Comparison of ENCODE assay signal across 20 cellular contexts in the genomic region with DNA sequence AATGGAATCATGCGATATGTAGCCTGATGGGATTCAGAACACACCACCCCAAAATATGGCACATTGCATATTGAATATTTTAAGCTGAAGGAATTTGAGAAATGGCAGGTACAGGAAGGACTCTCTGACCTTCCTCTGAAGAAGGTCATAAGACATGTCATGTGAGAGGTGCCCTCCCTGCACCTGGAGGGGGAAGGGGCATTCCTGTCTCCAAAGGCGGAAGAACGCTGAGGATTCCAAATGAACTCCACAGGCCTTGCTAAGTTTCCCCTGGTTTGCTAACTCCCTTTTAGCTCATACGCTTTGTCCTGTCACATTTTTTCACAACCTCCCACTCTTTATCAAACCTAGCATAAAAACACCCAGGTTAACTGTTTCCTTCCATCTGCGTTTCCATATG.
DNase-seq lines count a peak whose midpoint lies in the region; ATAC-seq, FAIRE-seq and TF ChIP-seq lines count a peak whose summit lies in the region.
"Had no signal": no experiment of that assay in that cellular context is flagged by ENCODE, and none has a peak within 500 bp of the region (broad histone marks: within the 10 kb centered on the region; RNA-seq: fewer than 3 reads in every experiment).

No MANE protein-coding gene starts in this region.

- H3K9ac ChIP-seq in HUES48 (ENCODE audit: low read depth, low read length) = 0 out of 2 replicates have a peak overlapping the region, but pooled peaks have one; percentile 7
- H3K9ac ChIP-seq in H1 (replicated peaks in 1 of 4; ENCODE audit: extremely low read depth in 1 of 4, low read depth in 3 of 4, low read length in 3 of 4) = no peak overlapping the region; a peak in 1 of 7 replicates

- H3K4me3 ChIP-seq in HUES48 (ENCODE audit: low read depth, low read length) (no peak overlapping the region), H1 (ENCODE audit: extremely low read depth in 1 of 4, insufficient read depth in 2 of 4, low read depth in 3 of 4, low read length in 4 of 4) (no peak overlapping the region)

- H4K5ac ChIP-seq in H1 (ENCODE audit: insufficient read length, low read depth, low read length) = no peak overlapping the region

- H2AFZ ChIP-seq in H1 (ENCODE audit: low read length) = no peak overlapping the region

- H2BK12ac ChIP-seq in H1 (ENCODE audit: low read depth, low read length) = peak overlapping the region; percentile 13; the same call in 1 of the 2 replicates

- H4K8ac ChIP-seq in H1 (ENCODE audit: extremely low read depth, insufficient read depth, low read length) = no peak overlapping the region

- TF ChIP-seq EP300 in H1 (IDR thresholded peaks at IDR 0.05; ENCODE audit: borderline replicate concordance in 1 of 2, low read depth in 2 of 2, low read length in 2 of 2) = no peak

- no peak overlapping the region for H3K56ac ChIP-seq in H1 (replicated peaks; ENCODE audit: insufficient read length, low read depth, low read length)

- POLR2A ChIA-PET in H1 (lab: Charles Lee; ENCODE audit: partially characterized antibody) = no interaction called here

- H3K4me1 ChIP-seq in HUES48 (ENCODE audit: control insufficient read depth, insufficient read depth, low read length) (peaks cover 43% of the 10 kb centered on the region), H1 (replicated peaks in 1 of 4; ENCODE audit: control insufficient read depth in 3 of 4, insufficient read depth in 4 of 4, low read length in 3 of 4) (peaks cover 2 to 12% (median 8%) of the 10 kb centered on the region in 4 experiments; a peak in 5 of 7 replicates)

- WGBS in H1 (ENCODE audit: extremely low coverage in 1 of 2, insufficient coverage in 1 of 2, insufficient read length in 1 of 2, insufficient replicate concordance in 2 of 2, low coverage in 1 of 2, low lambda C conversion rate in 2 of 2, missing lambda C conversion rate in 1 of 2), 2 experiments = 50% methylated on average over 5 of the region's 5 CpGs; no CpG with 5 or more reads in 1 of the 2 experiments

- H2AK5ac ChIP-seq in H1 (ENCODE audit: low read depth, low read length) = no peak overlapping the region

- no peak overlapping the region for H3K4ac ChIP-seq in H1 (replicated peaks; ENCODE audit: insufficient read length, low read depth, low read length)

- no peak overlapping the region for H3K27ac Mint-ChIP-seq in activated naive CD4-positive, alpha-beta T cell treated with anti-CD3 and anti-CD28 coated beads, Interleukin-2, amount 50 U/mL, for 72 hours

- no peak for ATAC-seq in GM21723 (IDR thresholded peaks at IDR 0.05; ENCODE audit: unreplicated experiment)
- no peak for ATAC-seq in activated naive CD4-positive, alpha-beta T cell treated with anti-CD3 and anti-CD28 coated beads, Interleukin-2, amount 50 U/mL, for 72 hours
- ATAC-seq: HCT116, SK-N-SH treated with all-trans-retinoic acid at 6 μM for 48 hours had no signal

- H3K79me2 ChIP-seq in H1 (ENCODE audit: control insufficient read depth in 1 of 2, insufficient read depth in 2 of 2, low read length in 2 of 2) = no peaks in the 10 kb centered on the region

- no peaks in the 10 kb centered on the region for H4K20me1 ChIP-seq in H1 (replicated peaks in 1 of 2; ENCODE audit: control insufficient read depth in 1 of 2, insufficient read depth in 2 of 2, low read length in 2 of 2)

- H3K27ac ChIP-seq in HUES48 (ENCODE audit: low read depth, low read length) = peak overlapping the region; percentile 56
- H3K27ac ChIP-seq in H1 (ENCODE audit: low read depth, low read length) = peak overlapping the region; percentile 63; the same call in 1 of the 2 replicates
- H3K27ac ChIP-seq: C4-2B had no signal

- peak; percentile 28 for FAIRE-seq in GM12891 (lab: Jason Lieb, UNC)
- peak; percentile 24 for FAIRE-seq in H1 (lab: Jason Lieb, UNC)
- FAIRE-seq: A204.1, HTR-8/SVneo had no signal

- TF ChIP-seq RAD21 in H1 (IDR thresholded peaks at IDR 0.05 in 1 of 2, conservative IDR thresholded peaks at IDR 0.05 in 1 of 2; ENCODE audit: low read depth in 2 of 2, low read length in 2 of 2) = peak; percentile 2 to 9; a peak in 1 of 4 replicates

- TF ChIP-seq POLR2A in GM12891 (IDR thresholded peaks at IDR 0.05; ENCODE audit: low read depth, low read length) (no peak), H1 (IDR thresholded peaks at IDR 0.05; ENCODE audit: control extremely low read depth in 1 of 2, low read depth in 2 of 2, low read length in 2 of 2) (no peak)

- no peaks in the 10 kb centered on the region for H3K23me2 ChIP-seq in H1 (ENCODE audit: low read depth, low read length)

- H4K91ac ChIP-seq in H1 (replicated peaks; ENCODE audit: insufficient read length, low read length) = no peak overlapping the region

- H2BK120ac ChIP-seq in H1 (replicated peaks; ENCODE audit: low read depth, low read length) = no peak overlapping the region

- peaks cover 33 to 41% of the 10 kb centered on the region in 2 donors for H3K9me3 Mint-ChIP-seq in activated naive CD4-positive, alpha-beta T cell treated with anti-CD3 and anti-CD28 coated beads, Interleukin-2, amount 50 U/mL, for 72 hours

- H3K27me3 ChIP-seq in HUES48 (ENCODE audit: control insufficient read depth, insufficient read depth, low read length) = no peaks in the 10 kb centered on the region
- no peaks in the 10 kb centered on the region for H3K27me3 ChIP-seq in H1 (replicated peaks in 1 of 4; ENCODE audit: control insufficient read depth in 3 of 4, extremely low read depth in 1 of 4, insufficient read depth in 3 of 4, low read length in 3 of 4)

- H3K36me3 Mint-ChIP-seq in activated naive CD4-positive, alpha-beta T cell treated with anti-CD3 and anti-CD28 coated beads, Interleukin-2, amount 50 U/mL, for 72 hours = peaks cover 58 to 61% of the 10 kb centered on the region in 2 donors

- TF ChIP-seq CTCF in H1 (IDR thresholded peaks at IDR 0.05; ENCODE audit: control extremely low read depth in 1 of 3, insufficient read depth in 1 of 3, low read depth in 1 of 3, low read length in 3 of 3) = no peak

- CTCF ChIA-PET in H1 (lab: Charles Lee; ENCODE audit: partially characterized antibody) = interaction anchor here (1.1 kb wide), 1 partner anchor 339 kb away, joined by 3 read pairs; no protein-coding TSS in a partner anchor

- H2BK5ac ChIP-seq in H1 (ENCODE audit: low read depth, low read length) = peak overlapping the region; percentile 71; the same call in 1 of the 2 replicates

- H3K9me3 ChIP-seq in HUES48 (ENCODE audit: control insufficient read depth, insufficient read depth, low read length) (no peaks in the 10 kb centered on the region; the same call in 1 of the 2 replicates), H1 (ENCODE audit: insufficient read depth in 2 of 2, low read depth in 1 of 2, low read length in 1 of 2) (peaks cover 3 to 9% of the 10 kb centered on the region in 2 experiments; a peak in 2 of 4 replicates)

- H3K14ac ChIP-seq in H1 (ENCODE audit: insufficient read length) = no peak overlapping the region

- no peak overlapping the region; the same call in 1 of the 2 replicates for H2BK20ac ChIP-seq in H1 (ENCODE audit: low read length)

- 0 out of 4 replicates have a peak overlapping the region, but pooled peaks of 1 of the 2 experiments have one; percentile 10 for H3K4me2 ChIP-seq in H1 (ENCODE audit: insufficient read depth in 1 of 2, low read depth in 2 of 2, low read length in 2 of 2)

- no peak overlapping the region for H2BK15ac ChIP-seq in H1 (ENCODE audit: low read length)

- H3K23ac ChIP-seq in H1 (ENCODE audit: insufficient read length) = no peak overlapping the region

- H3K79me1 ChIP-seq in H1 (ENCODE audit: low read depth, low read length) = no peaks in the 10 kb centered on the region

- H3K36me3 ChIP-seq in HUES48 (ENCODE audit: control insufficient read depth, insufficient read depth, low read length) = no peaks in the 10 kb centered on the region
- peaks cover 0 to 4% (median 0%) of the 10 kb centered on the region in 4 experiments; a peak in 2 of 8 replicates for H3K36me3 ChIP-seq in H1 (ENCODE audit: control insufficient read depth in 2 of 4, insufficient read depth in 4 of 4, low read length in 3 of 4)

- DNase-seq in GM12891 (ENCODE audit: insufficient read length, low spot score) (no peak), H1 (ENCODE audit: low read depth in 1 of 2, low spot score in 2 of 2) (no peak), left kidney (ENCODE audit: low read depth, low spot score) (peak; percentile 21), T1000 (lab: John Stamatoyannopoulos, UW) (no peak)
- DNase-seq in activated naive CD4-positive, alpha-beta T cell treated with anti-CD3 and anti-CD28 coated beads, Interleukin-2, amount 50 U/mL, for 72 hours (ENCODE audit: low spot score in 2 of 2) = no peak
- DNase-seq: EL; GF-D8; Karpas-422; NCI-H1694; NCI-H2081; NCI-H774; NK-92 treated with Interleukin-12 subunit alpha and Interleukin-12 subunit beta, amount 100 ng/mL, for 24 hours; SIG-M5 had no signal

- H3K18ac ChIP-seq in H1 (ENCODE audit: extremely low read depth, low read length) = no peak overlapping the region

TF ChIP-seq in GM12891, 5 proteins besides CTCF, POLR2A, EP300 and RAD21:
- no peak for TF ChIP-seq POU2F2 (IDR thresholded peaks at IDR 0.05; ENCODE audit: low read depth, low read length)
- no peak for TF ChIP-seq POLR2AphosphoS5 (IDR thresholded peaks at IDR 0.05; ENCODE audit: low read depth, low read length)
- no peak for TF ChIP-seq SPI1 (IDR thresholded peaks at IDR 0.05; ENCODE audit: low read depth, low read length)
- no peak for TF ChIP-seq TAF1 (IDR thresholded peaks at IDR 0.05; ENCODE audit: low read depth, low read length)
- TF ChIP-seq PAX5 (IDR thresholded peaks at IDR 0.05; ENCODE audit: insufficient read depth, low read length, severe bottlenecking) = no peak

TF ChIP-seq in H1, 55 proteins besides CTCF, POLR2A, EP300 and RAD21 (continues in another document):
- TF ChIP-seq GABPA (IDR thresholded peaks at IDR 0.05; ENCODE audit: borderline replicate concordance, insufficient read depth, low read length) = no peak
- 0 out of 4 replicates have a peak, but pooled peaks of 1 of the 2 experiments have one; percentile 14 for TF ChIP-seq HDAC2 (IDR thresholded peaks at IDR 0.05; ENCODE audit: borderline replicate concordance in 1 of 2, low read depth in 2 of 2, low read length in 2 of 2)
- peak; percentile 48; the same call in 1 of the 2 replicates for TF ChIP-seq SP1 (IDR thresholded peaks at IDR 0.05; ENCODE audit: low read depth, low read length)
- TF ChIP-seq SUZ12 (IDR thresholded peaks at IDR 0.05; ENCODE audit: low read length) = no peak
- TF ChIP-seq ASH2L (IDR thresholded peaks at IDR 0.05; ENCODE audit: low read length) = peak; percentile 43
- TF ChIP-seq, protein P1, sequence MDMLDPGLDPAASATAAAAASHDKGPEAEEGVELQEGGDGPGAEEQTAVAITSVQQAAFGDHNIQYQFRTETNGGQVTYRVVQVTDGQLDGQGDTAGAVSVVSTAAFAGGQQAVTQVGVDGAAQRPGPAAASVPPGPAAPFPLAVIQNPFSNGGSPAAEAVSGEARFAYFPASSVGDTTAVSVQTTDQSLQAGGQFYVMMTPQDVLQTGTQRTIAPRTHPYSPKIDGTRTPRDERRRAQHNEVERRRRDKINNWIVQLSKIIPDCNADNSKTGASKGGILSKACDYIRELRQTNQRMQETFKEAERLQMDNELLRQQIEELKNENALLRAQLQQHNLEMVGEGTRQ (IDR thresholded peaks at IDR 0.05; ENCODE audit: low read length) = peak; percentile 49; the same call in 1 of the 2 replicates
- TF ChIP-seq POLR2AphosphoS5 (IDR thresholded peaks at IDR 0.05; ENCODE audit: low read depth, low read length) = no peak
- peak; percentile 68 for TF ChIP-seq TCF12 (IDR thresholded peaks at IDR 0.05; ENCODE audit: low read depth, low read length)
